8 cellular contexts compared by ENCODE assay signal in genomic region chr7:21941570-21942224, GRCh38. TPM values are rescaled to one million over a fixed set of nuclear protein-coding genes. Genes with fewer than 3 reads are reported as not detected.
DNase-seq lines count a peak whose midpoint lies in the region; ATAC-seq, FAIRE-seq and TF ChIP-seq lines count a peak whose summit lies in the region.

No MANE protein-coding gene starts in this region.

- H3K79me2 ChIP-seq in H9 (ENCODE audit: insufficient read depth, low read length), result peaks cover 41% of the 10 kb centered on the region; the same call in 1 of the 2 replicates
- H3K79me2 ChIP-seq in keratinocyte (ENCODE audit: control insufficient read depth, insufficient read depth, low read length), result peaks cover 35% of the 10 kb centered on the region

- dilution Hi-C loops in keratinocyte (cut with MboI; ENCODE audit: extremely low pct_ligation_motif_present, low sequenced_read_pairs), result no loop called here

- no peak overlapping the region for H4K5ac ChIP-seq in H9 (ENCODE audit: insufficient read length, low read depth, low read length)

- no peak overlapping the region for H3K4me2 ChIP-seq in H9 (ENCODE audit: insufficient read depth, insufficient read length, low read length)
- H3K4me2 ChIP-seq in keratinocyte (ENCODE audit: control insufficient read depth, extremely low read depth, insufficient read depth, low read depth, low read length), result peak overlapping the region; percentile 34

- peaks cover 2% of the 10 kb centered on the region for H3K9me1 ChIP-seq in keratinocyte (ENCODE audit: control insufficient read depth, extremely low read depth, insufficient read depth, low read length)

- H3K4me1 Mint-ChIP-seq in H9, result peaks cover 49 to 54% of the 10 kb centered on the region in 2 experiments

- no peak overlapping the region for H2AK5ac ChIP-seq in H9 (ENCODE audit: insufficient read length, low read length)

- no peak overlapping the region for H3K4ac ChIP-seq in H9 (ENCODE audit: low read depth, low read length)

- H4K91ac ChIP-seq in H9 (ENCODE audit: insufficient read length, low read depth, low read length), result no peak overlapping the region

- no peak overlapping the region for H3K14ac ChIP-seq in H9 (ENCODE audit: insufficient read depth, low read length)

- peaks cover 12% of the 10 kb centered on the region; the same call in 1 of the 2 replicates for H3K4me1 ChIP-seq in H9 (ENCODE audit: insufficient read depth, low read length)
- peaks cover 44% of the 10 kb centered on the region for H3K4me1 ChIP-seq in keratinocyte (ENCODE audit: control insufficient read depth, extremely low read depth, insufficient read depth, low read length)

- peak; percentile 22 for FAIRE-seq in RCC 7860 (lab: Jason Lieb, UNC)
- FAIRE-seq in keratinocyte (lab: Jason Lieb, UNC), result peak; percentile 93

- ATAC-seq in GM21723 (IDR thresholded peaks at IDR 0.05; ENCODE audit: unreplicated experiment), result no peak

- H2BK20ac ChIP-seq in H9 (ENCODE audit: low read depth, low read length, poor library complexity, severe bottlenecking), result no peak overlapping the region

- H3K36me3 Mint-ChIP-seq in H9 (ENCODE audit: insufficient read depth in 1 of 3, low read depth in 3 of 3), result peaks cover 18 to 23% (median 22%) of the 10 kb centered on the region in 3 experiments

- no peak overlapping the region for H2BK5ac ChIP-seq in H9 (ENCODE audit: insufficient read length, low read length)

- H2BK15ac ChIP-seq in H9 (ENCODE audit: low read depth, low read length), result no peak overlapping the region

- peak overlapping the region in 1 of 2 experiments; percentile 21; a peak in 2 of 5 replicates for H3K4me3 Mint-ChIP-seq in H9

- H2AFZ ChIP-seq in H9 (ENCODE audit: low read length) (no peak overlapping the region), keratinocyte (ENCODE audit: control insufficient read depth, low read length) (no peak overlapping the region)

- no CpG with 5 or more reads among the region's 4 CpGs for WGBS in H9 (ENCODE audit: extremely low coverage, insufficient read length, low lambda C conversion rate)

- H4K20me1 ChIP-seq in H9 (ENCODE audit: control insufficient read depth, insufficient read depth, insufficient read length) (no peaks in the 10 kb centered on the region), keratinocyte (ENCODE audit: control insufficient read depth, extremely low read depth, insufficient read depth, low read length) (no peaks in the 10 kb centered on the region)

- no peak overlapping the region for H2BK120ac ChIP-seq in H9 (ENCODE audit: low read depth, low read length, poor library complexity, severe bottlenecking)

- H3K9ac ChIP-seq in H9 (ENCODE audit: extremely low read depth, insufficient read length, low read length) (no peak overlapping the region), keratinocyte (ENCODE audit: control insufficient read depth, extremely low read depth, insufficient read depth, low read length) (no peak overlapping the region)

- H3K18ac ChIP-seq in H9 (ENCODE audit: insufficient read length, low read depth, low read length), result no peak overlapping the region

- H3K56ac ChIP-seq in H9 (ENCODE audit: insufficient read length, low read depth, low read length), result no peak overlapping the region

- no peak overlapping the region for H3K23ac ChIP-seq in H9 (ENCODE audit: insufficient read length, low read depth, low read length)

- H2BK12ac ChIP-seq in H9 (ENCODE audit: insufficient read length, low read depth, low read length), result no peak overlapping the region

- H3T11ph ChIP-seq in H9 (ENCODE audit: low read length), result no peak overlapping the region

- H3K23me2 ChIP-seq in H9 (ENCODE audit: insufficient read length, low read depth, low read length, poor library complexity, severe bottlenecking), result peaks cover 7% of the 10 kb centered on the region

- peaks cover 0 to 15% of the 10 kb centered on the region in 2 experiments for H3K36me3 ChIP-seq in keratinocyte (ENCODE audit: control insufficient read depth in 2 of 2, extremely low read depth in 1 of 2, insufficient read depth in 2 of 2, low read length in 2 of 2)

- H3K27me3 ChIP-seq in H9 (ENCODE audit: insufficient read depth, low read length), result no peaks in the 10 kb centered on the region
- no peaks in the 10 kb centered on the region for H3K27me3 ChIP-seq in keratinocyte (ENCODE audit: control insufficient read depth, extremely low read depth, insufficient read depth, low read length)

- H3K27ac ChIP-seq in H9 (ENCODE audit: insufficient read length, low read depth, low read length), result no peak overlapping the region
- H3K27ac ChIP-seq in keratinocyte (ENCODE audit: control insufficient read depth, insufficient read depth, low read length), result peak overlapping the region; percentile 37

- H3K4me3 ChIP-seq in keratinocyte (ENCODE audit: control insufficient read depth in 2 of 3, extremely low read depth in 1 of 3, insufficient read depth in 2 of 3, low read depth in 1 of 3, low read length in 3 of 3), result peak overlapping the region in 1 of 3 experiments; percentile 4

- in situ Hi-C loops in ACHN (cut with HindIII; ENCODE audit: low pct_ligation_motif_present, low pct_unique_long_range_greater_than_20kb, low sequenced_read_pairs), result no loop called here

- H3K27ac Mint-ChIP-seq in H9, result peak overlapping the region in 2 of 3 experiments; percentile 42 to 46; a peak in 3 of 7 replicates

- H3K27me3 Mint-ChIP-seq in H9 (ENCODE audit: low read depth), result no peaks in the 10 kb centered on the region

- no peak overlapping the region for H4K8ac ChIP-seq in H9 (replicated peaks; ENCODE audit: insufficient read length, low read depth, low read length)

- TF ChIP-seq CTCF in H9 (conservative IDR thresholded peaks at IDR 0.05) (no peak), keratinocyte (optimal IDR thresholded peaks at IDR 0.05 in 1 of 3, IDR thresholded peaks at IDR 0.05 in 1 of 3, conservative IDR thresholded peaks at IDR 0.05 in 1 of 3; ENCODE audit: extremely low read depth in 1 of 3, insufficient read depth in 2 of 3, low read length in 3 of 3) (no peak)

- peak; percentile 63 for DNase-seq in EL
- no peak for DNase-seq in H9
- no peak for DNase-seq in RCC 7860 (ENCODE audit: low spot score)
- DNase-seq in keratinocyte (ENCODE audit: low read depth, low spot score), result no peak
- no peak for DNase-seq in ACHN
- no peak for DNase-seq in NCI-H2196 treated with DMSO at 0.1 percent for 48 hours (lab: John Stamatoyannopoulos, UW; ENCODE audit: unreplicated experiment)
- no peak for DNase-seq in activated T-cell treated with anti-CD3 and anti-CD28 coated beads, Interleukin-2, amount 50 U/mL, for 1 hour

- no peaks in the 10 kb centered on the region for H3K9me3 ChIP-seq in H9 (ENCODE audit: control insufficient read depth, low read depth, low read length)
- no peaks in the 10 kb centered on the region for H3K9me3 ChIP-seq in keratinocyte (ENCODE audit: control insufficient read depth, low read depth, low read length)

- peaks cover 0 to 5% of the 10 kb centered on the region in 2 experiments; a peak in 1 of 5 replicates for H3K9me3 Mint-ChIP-seq in H9

- peaks cover 3% of the 10 kb centered on the region for H3K79me1 ChIP-seq in H9 (ENCODE audit: insufficient read depth, low read depth, low read length, poor library complexity, severe bottlenecking)

RNA-seq across cellular contexts. Expression of gene CDCA7L, which starts 4.0 kb away (rescaled TPM):
- 104 and 111 TPM in 2 replicates for total RNA-seq in H9 (2021)
- 11.8 to 31.8 TPM (median 30.0 TPM) in 3 replicates for polyA plus RNA-seq in keratinocyte
- polyA plus RNA-seq in keratinocyte (2011; ENCODE audit: low read depth), result 10.3 TPM
- polyA plus RNA-seq in keratinocyte (2011; cell fraction: cytosol; rRNA removed), result 18.4 and 24.2 TPM in 2 replicates
- polyA plus RNA-seq in keratinocyte (2011; cell fraction: nucleus; rRNA removed), result 18.6 and 19.7 TPM in 2 replicates
- polyA plus RNA-seq in keratinocyte (2012; ENCODE audit: low replicate concordance), result 5.9 and 22.2 TPM in 2 replicates
- 12.9 to 66.0 TPM (median 44.4 TPM) in 3 replicates for polyA minus RNA-seq in keratinocyte
- polyA minus RNA-seq in keratinocyte (2011; cell fraction: cytosol; rRNA and poly(A)+ RNA removed), result 19.2 TPM
- 11.8 and 19.8 TPM in 2 replicates for polyA minus RNA-seq in keratinocyte (2011; cell fraction: nucleus; rRNA and poly(A)+ RNA removed)
